In the genomic region with DNA sequence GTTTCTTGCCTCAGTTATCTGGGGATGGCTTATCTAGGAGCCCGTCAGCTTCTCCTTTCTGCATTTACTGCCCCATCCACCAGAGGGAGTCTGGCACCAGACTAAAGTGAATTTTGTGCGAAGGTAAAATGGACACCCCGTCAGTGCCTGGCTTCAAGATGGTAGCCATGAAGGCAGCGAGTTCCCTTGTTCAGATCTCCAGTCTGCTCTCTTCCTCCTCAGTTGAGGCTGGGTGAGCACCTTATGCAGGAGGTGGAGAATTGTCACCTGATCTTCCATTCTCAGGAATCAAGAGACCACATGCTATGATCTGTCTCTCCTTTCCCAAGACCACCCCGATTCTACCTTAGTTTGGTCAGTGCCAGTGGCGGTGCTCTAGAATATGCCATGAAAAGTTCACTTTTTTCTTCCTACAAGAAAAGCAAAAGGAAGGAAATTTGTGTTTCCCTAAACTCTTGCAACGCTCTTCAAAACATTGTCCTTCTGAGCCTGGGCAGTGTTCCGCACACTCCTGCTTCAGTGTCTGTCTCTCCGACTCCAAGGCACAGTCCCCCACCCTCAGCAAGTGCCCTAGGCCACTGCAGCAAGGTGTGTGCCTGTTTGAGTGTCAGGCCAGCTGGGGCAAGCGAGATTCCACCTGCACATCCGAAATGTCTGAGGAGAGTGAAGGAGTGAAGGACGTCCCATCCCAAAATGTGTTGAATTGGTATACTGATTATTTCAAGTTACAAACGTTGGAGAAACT, we compare ENCODE assay signal across 9 cellular contexts.
DNase-seq lines count a peak whose midpoint lies in the region; ATAC-seq and TF ChIP-seq lines count a peak whose summit lies in the region.
"Had no signal": no experiment of that assay in that cellular context is flagged by ENCODE, and none has a peak within 500 bp of the region (broad histone marks: within the 10 kb centered on the region; RNA-seq: fewer than 3 reads in every experiment).

No MANE protein-coding gene starts in this region.

- no peak overlapping the region; the same call in 1 of the 2 replicates for H3K9ac ChIP-seq in KMS-11

- H3K79me2 ChIP-seq in DOHH2 (ENCODE audit: control insufficient read depth, low read length) (no peaks in the 10 kb centered on the region), KMS-11 (ENCODE audit: insufficient read depth, low read depth) (no peaks in the 10 kb centered on the region)

- peak; percentile 82 for TF ChIP-seq CTCF in DOHH2 (IDR thresholded peaks at IDR 0.05; ENCODE audit: low read depth, low read length, poor library complexity, severe bottlenecking)
- TF ChIP-seq CTCF in GM20000 (IDR thresholded peaks at IDR 0.05; ENCODE audit: extremely low read depth, missing control alignments), result peak; percentile 73
- peak; percentile 92 for TF ChIP-seq CTCF in KMS-11 (conservative IDR thresholded peaks at IDR 0.05; ENCODE audit: low read depth, low read length)
- peak; percentile 49 for TF ChIP-seq CTCF in cardiac fibroblast (IDR thresholded peaks at IDR 0.05; ENCODE audit: low read depth, low read length)

- H3K36me3 Mint-ChIP-seq in naive B cell, result no peaks in the 10 kb centered on the region

- H3K4me1 Mint-ChIP-seq in naive B cell, result peaks cover 2 to 5% (median 4%) of the 10 kb centered on the region in 3 donors

- no peaks in the 10 kb centered on the region for H3K9me2 ChIP-seq in DOHH2 (replicated peaks; ENCODE audit: control insufficient read depth, low read length)

- H3K9me3 ChIP-seq in DOHH2 (ENCODE audit: control insufficient read depth, insufficient read depth, low read length), result no peaks in the 10 kb centered on the region

- peak overlapping the region; percentile 40; the same call in 1 of the 2 replicates for H3K4me2 ChIP-seq in DOHH2 (ENCODE audit: low read length)
- peak overlapping the region; percentile 2; the same call in 1 of the 2 replicates for H3K4me2 ChIP-seq in KMS-11

- ATAC-seq in naive B cell (ENCODE audit: low read depth in 2 of 2) (no peak), HG02763 (IDR thresholded peaks at IDR 0.05; ENCODE audit: unreplicated experiment) (no peak)

- peaks cover 3 to 10% (median 7%) of the 10 kb centered on the region in 3 donors for H3K27me3 Mint-ChIP-seq in naive B cell

- H2AFZ ChIP-seq in KMS-11 (ENCODE audit: low read depth), result peak overlapping the region; percentile 96

- no peak overlapping the region for H3K27ac Mint-ChIP-seq in naive B cell
- H3K27ac Mint-ChIP-seq: stimulated activated naive CD8-positive, alpha-beta T cell treated with anti-CD3 and anti-CD28 coated beads, Interleukin-15, Interleukin-2, amounts not matched to agents 100 ng/mL and 50 ng/mL, for 24 hours had no signal

- no peaks in the 10 kb centered on the region for H3F3A ChIP-seq in DOHH2 (ENCODE audit: control insufficient read depth, insufficient read depth)

- H3K4me3 ChIP-seq in DOHH2 (ENCODE audit: low read length), result 0 out of 2 replicates have a peak overlapping the region, but pooled peaks have one; percentile 4
- no peak overlapping the region for H3K4me3 ChIP-seq in KMS-11 (IDR thresholded peaks at IDR 0.05; ENCODE audit: insufficient read depth, low read depth, low read length)
- no peak overlapping the region for H3K4me3 ChIP-seq in cardiac fibroblast (replicated peaks in 1 of 2; ENCODE audit: low read depth in 2 of 2, low read length in 2 of 2)

- H3K27me3 ChIP-seq in DOHH2 (ENCODE audit: control insufficient read depth, low read length), result peaks cover 5% of the 10 kb centered on the region; the same call in 1 of the 2 replicates
- H3K27me3 ChIP-seq in KMS-11 (ENCODE audit: insufficient read depth, low read depth), result no peaks in the 10 kb centered on the region

- no peak overlapping the region for H3K27ac ChIP-seq in DOHH2 (ENCODE audit: low read depth, low read length)
- H3K27ac ChIP-seq in KMS-11, result no peak overlapping the region
- H3K27ac ChIP-seq in caudate nucleus (ENCODE audit: low read depth, low read length), result no peak overlapping the region

- H4K20me1 ChIP-seq in DOHH2 (ENCODE audit: control insufficient read depth, insufficient read depth, low read depth, low read length) (no peaks in the 10 kb centered on the region), KMS-11 (ENCODE audit: insufficient read depth) (no peaks in the 10 kb centered on the region)

- DNase-seq in GM20000 (ENCODE audit: low spot score) (peak; percentile 73), SW480 (ENCODE audit: low spot score) (peak; percentile 18), cardiac fibroblast (ENCODE audit: low read depth in 2 of 2) (peak; percentile 20 to 42), naive B cell (peak; percentile 5), caudate nucleus (lab: John Stamatoyannopoulos, UW) (no peak)

- no peak overlapping the region for H3K4me3 Mint-ChIP-seq in naive B cell
- H3K4me3 Mint-ChIP-seq: stimulated activated naive CD8-positive, alpha-beta T cell treated with anti-CD3 and anti-CD28 coated beads, Interleukin-15, Interleukin-2, amounts not matched to agents 100 ng/mL and 50 ng/mL, for 24 hours had no signal

- H3K9me3 Mint-ChIP-seq in naive B cell, result no peaks in the 10 kb centered on the region
- H3K9me3 Mint-ChIP-seq: stimulated activated naive CD8-positive, alpha-beta T cell treated with anti-CD3 and anti-CD28 coated beads, Interleukin-15, Interleukin-2, amounts not matched to agents 100 ng/mL and 50 ng/mL, for 24 hours had no signal

- H3K4me1 ChIP-seq in DOHH2 (ENCODE audit: control insufficient read depth, low read length) (0 out of 2 replicates have a peak, but pooled peaks cover 3% of the 10 kb centered on the region), KMS-11 (ENCODE audit: low read depth, poor library complexity, severe bottlenecking) (peaks cover 7% of the 10 kb centered on the region)

- H3K36me3 ChIP-seq in DOHH2 (ENCODE audit: control insufficient read depth, low read length) (no peaks in the 10 kb centered on the region), KMS-11 (ENCODE audit: insufficient read depth) (no peaks in the 10 kb centered on the region)

Comparison
In these comparisons a context has a peak if more than half of its experiments do, and no peak if none do; other contexts are left out.
1. DNase-seq: peak in GM20000 (single experiment), SW480 (single experiment), cardiac fibroblast (2 of 2) and naive B cell (single experiment); none in caudate nucleus (0 of 61).
2. Peak in every context shown above with its lines, with median percentiles within 50 percentile points of each other: CTCF ChIP-seq.